Comparison of ENCODE assay signal across 16 cellular contexts in the genomic region with DNA sequence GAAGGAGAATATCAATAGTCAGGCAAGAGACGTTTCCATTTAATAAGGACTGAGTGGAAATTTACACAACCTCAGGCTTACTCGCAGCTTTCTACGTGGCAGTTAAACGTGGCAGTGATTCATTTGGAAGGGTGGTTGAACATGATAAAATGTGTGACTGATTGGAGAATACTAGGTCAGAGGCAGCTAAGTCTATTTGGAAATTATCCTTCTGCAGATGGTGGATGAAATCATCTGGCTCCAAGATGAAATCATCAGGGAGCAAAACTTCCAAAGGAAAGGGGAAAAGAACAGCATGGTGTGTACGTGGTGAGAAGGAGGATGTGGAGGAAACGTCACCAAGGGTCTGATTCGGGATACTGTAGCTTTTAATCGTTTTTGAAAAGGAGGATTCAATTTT. TPM values are rescaled to one million over a fixed set of nuclear protein-coding genes. Genes with fewer than 3 reads are reported as not detected.
DNase-seq lines count a peak whose midpoint lies in the region; ATAC-seq and TF ChIP-seq lines count a peak whose summit lies in the region.
"Had no signal": no experiment of that assay in that cellular context is flagged by ENCODE, and none has a peak within 500 bp of the region (broad histone marks: within the 10 kb centered on the region; RNA-seq: fewer than 3 reads in every experiment).

No MANE protein-coding gene starts in this region.

- H2BK120ac ChIP-seq in mesendoderm (ENCODE audit: low read depth, low read length) = no peak overlapping the region

- H3K4me3 ChIP-seq in AG04449 (ENCODE audit: low read depth, low read length) (no peak overlapping the region), fibroblast of the aortic adventitia (ENCODE audit: low read depth, low read length) (no peak overlapping the region), rectal smooth muscle tissue (ENCODE audit: low read length) (no peak overlapping the region), mesendoderm (ENCODE audit: low read length) (no peak overlapping the region)
- H3K4me3 ChIP-seq: HAP-1 had no signal

- no peak overlapping the region for H4K8ac ChIP-seq in mesendoderm (ENCODE audit: low read depth, low read length)

- WGBS in mesendoderm (ENCODE audit: extremely low coverage, insufficient coverage, low lambda C conversion rate) = no CpG with 5 or more reads among the region's 8 CpGs

- H3K79me1 ChIP-seq in mesendoderm (ENCODE audit: low read length) = no peaks in the 10 kb centered on the region

- no peaks in the 10 kb centered on the region for H3K27me3 ChIP-seq in rectal smooth muscle tissue (ENCODE audit: control insufficient read depth, insufficient read depth, low read length)
- no peaks in the 10 kb centered on the region for H3K27me3 ChIP-seq in mesendoderm (ENCODE audit: insufficient read depth, low read length, poor library complexity)
- H3K27me3 ChIP-seq: BE2C had no signal

- no peak overlapping the region for H3K4me2 ChIP-seq in mesendoderm (ENCODE audit: low read length)

- H3K4me1 ChIP-seq in rectal smooth muscle tissue (ENCODE audit: control insufficient read depth, insufficient read depth, low read length) = no peaks in the 10 kb centered on the region
- no peaks in the 10 kb centered on the region for H3K4me1 ChIP-seq in mesendoderm (ENCODE audit: control insufficient read depth, low read depth, low read length)
- H3K4me1 ChIP-seq: BE2C had no signal

- H3K79me2 ChIP-seq in mesendoderm (ENCODE audit: control insufficient read depth, insufficient read depth, low read length) = no peaks in the 10 kb centered on the region

- ATAC-seq in stimulated activated naive CD8-positive, alpha-beta T cell treated with anti-CD3 and anti-CD28 coated beads, Interleukin-15, Interleukin-2, amounts not matched to agents 100 U/mL and 50 U/mL, for 24 hours = no peak
- ATAC-seq in HG03571 (IDR thresholded peaks at IDR 0.05; ENCODE audit: unreplicated experiment) = no peak
- ATAC-seq: effector memory CD8-positive, alpha-beta T cell had no signal

- CTCF ChIA-PET in AG04449 (lab: Yijun Ruan, JAX) = interaction anchor here (0.9 kb wide), 1 partner anchor 20 kb away, joined by 4 read pairs; no protein-coding TSS in a partner anchor
- CTCF ChIA-PET in RWPE1 (lab: Yijun Ruan, JAX) = interaction anchor here (0.7 kb wide), 1 partner anchor 432 kb away, joined by 3 read pairs; no protein-coding TSS in a partner anchor

- DNase-seq in AG04449 (ENCODE audit: low read depth, low spot score) = peak; percentile 75
- DNase-seq in NCI-H226 = peak; percentile 26
- DNase-seq in fibroblast of the aortic adventitia (ENCODE audit: low read depth) = peak; percentile 98
- DNase-seq in stimulated activated naive CD8-positive, alpha-beta T cell treated with anti-CD3 and anti-CD28 coated beads, Interleukin-15, Interleukin-2, amounts not matched to agents 100 U/mL and 50 U/mL, for 24 hours = no peak
- DNase-seq in mesendoderm = no peak
- no peak for DNase-seq in RWPE1 (ENCODE audit: low spot score)
- DNase-seq: activated B cell treated with CpG ODN at 0.5 μM for 24 hours; activated gamma-delta T cell treated with Interleukin-2 at 50 U/mL for 16 hours; BE2C; effector memory CD8-positive, alpha-beta T cell; Karpas-422; NCI-H2227 treated with DMSO at 0.1 percent for 48 hours; SHP77 had no signal

- H3K27ac ChIP-seq in rectal smooth muscle tissue (ENCODE audit: low read depth, low read length) (peak overlapping the region; percentile 27), mesendoderm (ENCODE audit: low read depth, low read length) (no peak overlapping the region), RWPE1 (no peak overlapping the region)

- no peak overlapping the region for H3K18ac ChIP-seq in mesendoderm (ENCODE audit: low read length)

- no peak overlapping the region for H3K56ac ChIP-seq in mesendoderm (ENCODE audit: low read length)

- H2AK5ac ChIP-seq in mesendoderm (ENCODE audit: low read length) = no peak overlapping the region

- no peak overlapping the region for H3K9ac ChIP-seq in rectal smooth muscle tissue (ENCODE audit: low read length)
- H3K9ac ChIP-seq in mesendoderm (ENCODE audit: low read length) = no peak overlapping the region

- H4K5ac ChIP-seq in mesendoderm (ENCODE audit: low read length) = no peak overlapping the region

- H3K4ac ChIP-seq in mesendoderm (ENCODE audit: low read depth, low read length) = no peak overlapping the region

- no peak overlapping the region for H2BK5ac ChIP-seq in mesendoderm (ENCODE audit: low read length)

- POLR2A ChIA-PET in AG04449 (lab: Yijun Ruan, JAX) = no interaction called here
- POLR2A ChIA-PET in RWPE1 (lab: Yijun Ruan, JAX; ENCODE audit: low non-redundant PET) = no interaction called here

- no peak overlapping the region for H2BK15ac ChIP-seq in mesendoderm (replicated peaks; ENCODE audit: low read depth)

- H3K36me3 ChIP-seq in rectal smooth muscle tissue (ENCODE audit: control insufficient read depth, insufficient read depth, low read length) (no peaks in the 10 kb centered on the region), mesendoderm (ENCODE audit: control insufficient read depth, insufficient read depth, low read length) (no peaks in the 10 kb centered on the region)
- H3K36me3 ChIP-seq: BE2C, HAP-1 had no signal

- TF ChIP-seq CTCF in AG04449 (IDR thresholded peaks at IDR 0.05; ENCODE audit: insufficient read depth, low read length, missing control alignments) (no peak), fibroblast of the aortic adventitia (IDR thresholded peaks at IDR 0.05; ENCODE audit: insufficient read depth, low read length) (no peak), RWPE1 (conservative IDR thresholded peaks at IDR 0.05; ENCODE audit: low read depth) (no peak)

- no peak overlapping the region for H3K23ac ChIP-seq in mesendoderm (ENCODE audit: low read length)

RNA-seq across cellular contexts. Expression of gene COL3A1, which starts 47.8 kb away (rescaled TPM):
- total RNA-seq in fibroblast of the aortic adventitia (ENCODE audit: low replicate concordance) = 1,653 and 14,045 TPM in 2 replicates
- 0.03 TPM for polyA plus RNA-seq in mesendoderm (2013, experiment 1 of 2)
- polyA plus RNA-seq in mesendoderm (2013, experiment 2 of 2) = 0.03 TPM
- total RNA-seq: activated B cell treated with CpG ODN at 0.5 μM for 24 hours had no signal

Comparison
In these comparisons a context has a peak if more than half of its experiments do, and no peak if none do; other contexts are left out.
1. DNase-seq: peak in AG04449 (single experiment), NCI-H226 (single experiment) and fibroblast of the aortic adventitia (single experiment); none in stimulated activated naive CD8-positive, alpha-beta T cell treated with anti-CD3 and anti-CD28 coated beads, Interleukin-15, Interleukin-2, amounts not matched to agents 100 U/mL and 50 U/mL, for 24 hours (single experiment), mesendoderm (single experiment) and RWPE1 (single experiment).